Comparison of ENCODE assay signal across 8 cellular contexts in the genomic region with DNA sequence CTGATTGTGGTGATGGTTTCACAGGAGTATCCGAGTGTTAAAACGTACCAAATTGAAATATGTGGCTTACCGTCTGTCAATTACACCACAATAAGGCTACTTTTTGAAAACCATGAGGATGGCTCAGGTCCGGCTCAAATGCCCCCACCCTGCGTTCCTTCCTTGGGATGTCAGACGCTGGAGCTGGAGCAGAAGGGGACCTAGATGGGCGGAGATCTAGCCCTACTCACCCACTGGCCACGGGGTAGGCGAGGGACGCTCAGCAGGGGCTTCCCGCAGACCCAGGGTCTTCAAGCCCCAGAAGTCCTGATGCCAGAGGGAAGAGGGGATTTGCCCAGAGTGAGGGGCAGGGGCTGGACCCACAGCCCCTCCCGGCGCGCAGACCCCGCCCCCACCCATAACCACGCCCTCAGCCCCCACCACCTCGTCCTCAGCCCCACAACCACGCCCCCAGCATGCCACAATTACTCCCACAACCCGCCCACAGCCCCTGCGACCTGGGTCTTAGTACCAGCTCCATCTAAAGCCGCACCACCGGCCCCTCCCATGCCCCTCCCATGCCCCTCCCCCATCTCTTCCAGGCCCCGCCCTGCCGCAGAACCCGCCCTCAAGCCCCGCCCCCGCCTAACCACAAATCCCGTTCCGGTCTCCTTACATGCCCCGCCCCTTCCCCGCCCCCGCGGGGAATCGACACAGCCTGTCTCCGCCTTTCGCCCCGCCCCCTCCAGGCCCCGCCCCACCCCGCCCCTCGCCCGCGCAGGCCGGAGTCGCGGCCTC. TPM values are rescaled to one million over a fixed set of nuclear protein-coding genes. Genes with fewer than 3 reads are reported as not detected.
DNase-seq lines count a peak whose midpoint lies in the region; ATAC-seq and TF ChIP-seq lines count a peak whose summit lies in the region.

A gene with protein sequence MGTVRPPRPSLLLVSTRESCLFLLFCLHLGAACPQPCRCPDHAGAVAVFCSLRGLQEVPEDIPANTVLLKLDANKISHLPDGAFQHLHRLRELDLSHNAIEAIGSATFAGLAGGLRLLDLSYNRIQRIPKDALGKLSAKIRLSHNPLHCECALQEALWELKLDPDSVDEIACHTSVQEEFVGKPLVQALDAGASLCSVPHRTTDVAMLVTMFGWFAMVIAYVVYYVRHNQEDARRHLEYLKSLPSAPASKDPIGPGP (plus strand): TSS at position 764 of the 777 bp plus-strand sequence. CDS start 1,135 bp downstream, outside the sequence.

- in situ Hi-C loops in Panc1 (cut with HindIII; ENCODE audit: low pct_unique_long_range_greater_than_20kb, low sequenced_read_pairs), result no loop called here

- no peaks in the 10 kb centered on the region for H3K36me3 ChIP-seq in CD8-positive, alpha-beta memory T cell (ENCODE audit: insufficient read depth, low read length)
- H3K36me3 ChIP-seq in Panc1 (ENCODE audit: control insufficient read depth, insufficient read depth, low read length) (no peaks in the 10 kb centered on the region), ovary (no peaks in the 10 kb centered on the region), thymus (ENCODE audit: control insufficient read depth, insufficient read depth) (no peaks in the 10 kb centered on the region)

- CTCF ChIA-PET in CD8-positive, alpha-beta memory T cell (lab: Charles Lee), result interaction anchor here (1.2 kb wide), 1 partner anchor 39 kb away, joined by 3 read pairs; no protein-coding TSS in a partner anchor
- CTCF ChIA-PET in Panc1 (lab: Charles Lee), result interaction anchor here (0.6 kb wide), 1 partner anchor 103 kb away, joined by 5 read pairs; no protein-coding TSS in a partner anchor

- no TSS peak for BruUV-seq in Panc1 (replicated peaks; lab: Mats Ljungman, UMichigan)

- no peak within 1 kb of the TSS for H3K27ac ChIP-seq in CD8-positive, alpha-beta memory T cell (ENCODE audit: low read depth, low read length)
- H3K27ac ChIP-seq in Panc1 (ENCODE audit: low read length), result 0 out of 2 replicates have a peak within 1 kb of the TSS, but pooled peaks have one; percentile 29
- peak within 1 kb of the TSS in 1 of 2 donors; percentile 8 for H3K27ac ChIP-seq in ovary
- H3K27ac ChIP-seq in thymus (ENCODE audit: low read depth), result peak within 1 kb of the TSS; percentile 27

- intact Hi-C loops in Panc1 (cut with micrococcal nuclease; ENCODE audit: unreplicated experiment) (no loop called here), ovary (cut with DNase I) (no loop called here)

- H3K9me3 ChIP-seq in CD8-positive, alpha-beta memory T cell (ENCODE audit: low read length), result no peaks in the 10 kb centered on the region
- no peaks in the 10 kb centered on the region for H3K9me3 ChIP-seq in Panc1 (ENCODE audit: control insufficient read depth, insufficient read depth, low read depth, low read length)
- no peaks in the 10 kb centered on the region for H3K9me3 ChIP-seq in ovary
- H3K9me3 ChIP-seq in thymus (ENCODE audit: control insufficient read depth), result no peaks in the 10 kb centered on the region

- peaks cover 0 to 7% (median 5%) of the 10 kb centered on the region in 5 donors for H3K9me3 Mint-ChIP-seq in CD8-positive, alpha-beta memory T cell

- peak within 1 kb of the TSS; percentile 74 to 84 (median 75) for H3K4me3 Mint-ChIP-seq in CD8-positive, alpha-beta memory T cell

- peaks cover 11% of the 10 kb centered on the region for H3K4me1 ChIP-seq in CD8-positive, alpha-beta memory T cell (ENCODE audit: insufficient read depth, low read length)
- H3K4me1 ChIP-seq in Panc1 (ENCODE audit: control insufficient read depth, insufficient read depth, low read length) (no peaks in the 10 kb centered on the region), ovary (ENCODE audit: insufficient read depth) (peaks cover 9% of the 10 kb centered on the region), thymus (ENCODE audit: control insufficient read depth, insufficient read depth, low read length) (peaks cover 5% of the 10 kb centered on the region)

- ATAC-seq in HG03280 (IDR thresholded peaks at IDR 0.05; ENCODE audit: unreplicated experiment), result peak; percentile 52
- peak; percentile 77 for ATAC-seq in Panc1

- peak; percentile 67 to 84 (median 72) for DNase-seq in CD8-positive, alpha-beta memory T cell
- DNase-seq in Panc1 (ENCODE audit: low read depth, low spot score) (no peak), activated gamma-delta T cell treated with Interleukin-2 at 50 U/mL for 16 hours (peak; percentile 71), glomerular endothelial cell (ENCODE audit: extremely low read depth, low read depth, low spot score) (no peak), ovary (peak; percentile 88 to 95 (median 90)), cortex of kidney (lab: John Stamatoyannopoulos, UW) (no peak)

- 4 to 6% (median 4%) methylated on average over 35 to 45 of the region's 45 CpGs for WGBS in ovary, 3 donors
- 10% methylated on average over 45 of the region's 45 CpGs for WGBS in thymus

- no peaks in the 10 kb centered on the region for H3K27me3 ChIP-seq in CD8-positive, alpha-beta memory T cell (ENCODE audit: insufficient read depth, low read length, poor library complexity, severe bottlenecking)
- H3K27me3 ChIP-seq in Panc1 (ENCODE audit: control insufficient read depth, insufficient read depth, low read length), result no peaks in the 10 kb centered on the region; the same call in 1 of the 2 replicates
- no peaks in the 10 kb centered on the region for H3K27me3 ChIP-seq in ovary
- peaks cover 4% of the 10 kb centered on the region for H3K27me3 ChIP-seq in thymus (ENCODE audit: control insufficient read depth, insufficient read depth)

- TF ChIP-seq EP300 in ovary (IDR thresholded peaks at IDR 0.05), result no peak

- TF ChIP-seq CTCF in Panc1 (IDR thresholded peaks at IDR 0.05) (no peak), ovary (IDR thresholded peaks at IDR 0.05) (no peak)

- H3K27me3 Mint-ChIP-seq in CD8-positive, alpha-beta memory T cell, result peaks cover 4 to 13% of the 10 kb centered on the region in 2 donors

- H3K36me3 Mint-ChIP-seq in CD8-positive, alpha-beta memory T cell, result no peaks in the 10 kb centered on the region

- peaks cover 6 to 8% (median 7%) of the 10 kb centered on the region in 3 donors for H3K4me1 Mint-ChIP-seq in CD8-positive, alpha-beta memory T cell

- no peak for TF ChIP-seq POLR2A in ovary (IDR thresholded peaks at IDR 0.05)

- POLR2A ChIA-PET in CD8-positive, alpha-beta memory T cell (lab: Charles Lee), result interaction anchor here (0.6 kb wide), 1 partner anchor 988 kb away, joined by 8 read pairs; no protein-coding TSS in a partner anchor
- POLR2A ChIA-PET in Panc1 (lab: Charles Lee), result no interaction called here

- H3K27ac Mint-ChIP-seq in CD8-positive, alpha-beta memory T cell, result peak within 1 kb of the TSS in 1 of 8 donors; percentile 43

- H3K4me3 ChIP-seq in CD8-positive, alpha-beta memory T cell (ENCODE audit: low read length), result peak within 1 kb of the TSS; percentile 64
- H3K4me3 ChIP-seq in Panc1 (ENCODE audit: low read depth in 2 of 2, low read length in 2 of 2) (peak within 1 kb of the TSS; percentile 54 to 61), ovary (peak within 1 kb of the TSS; percentile 75), thymus (ENCODE audit: low read length) (peak within 1 kb of the TSS; percentile 82)

RNA-seq across cellular contexts. Expression of the gene that starts here (rescaled TPM):
- under 1 TPM; 0.80 to 0.90 TPM for total RNA-seq in CD8-positive, alpha-beta memory T cell
- 0.17 TPM for polyA plus RNA-seq in CD8-positive, alpha-beta memory T cell
- total RNA-seq in Panc1 (2021; ENCODE audit: unreplicated experiment), result 3.3 TPM
- polyA plus RNA-seq in Panc1 (2012; ENCODE audit: insufficient read length), result 3.8 TPM
- total RNA-seq in glomerular endothelial cell, result 9.8 and 10.4 TPM in 2 replicates
- 1 to 10 TPM; 3.4 to 6.8 (median 4.0) TPM for total RNA-seq in ovary
- polyA plus RNA-seq in ovary, result 1 to 10 TPM; 2.4 to 3.9 TPM
- 0.55 TPM for polyA plus RNA-seq in thymus

Comparison
In these comparisons a context has a peak if more than half of its experiments do, and no peak if none do; other contexts are left out.
1. Peak in DNase-seq and H3K4me3 ChIP-seq in CD8-positive, alpha-beta memory T cell; RNA of the gene not detected or under 1 TPM.
2. DNase-seq: peak in activated gamma-delta T cell treated with Interleukin-2 at 50 U/mL for 16 hours (single experiment) and ovary (5 of 5); none in Panc1 (single experiment), glomerular endothelial cell (single experiment) and cortex of kidney (single experiment).
3. Peak in every context shown above with its lines, with median percentiles within 50 percentile points of each other: H3K4me3 ChIP-seq.